8 cellular contexts compared by ENCODE assay signal in the genomic region with DNA sequence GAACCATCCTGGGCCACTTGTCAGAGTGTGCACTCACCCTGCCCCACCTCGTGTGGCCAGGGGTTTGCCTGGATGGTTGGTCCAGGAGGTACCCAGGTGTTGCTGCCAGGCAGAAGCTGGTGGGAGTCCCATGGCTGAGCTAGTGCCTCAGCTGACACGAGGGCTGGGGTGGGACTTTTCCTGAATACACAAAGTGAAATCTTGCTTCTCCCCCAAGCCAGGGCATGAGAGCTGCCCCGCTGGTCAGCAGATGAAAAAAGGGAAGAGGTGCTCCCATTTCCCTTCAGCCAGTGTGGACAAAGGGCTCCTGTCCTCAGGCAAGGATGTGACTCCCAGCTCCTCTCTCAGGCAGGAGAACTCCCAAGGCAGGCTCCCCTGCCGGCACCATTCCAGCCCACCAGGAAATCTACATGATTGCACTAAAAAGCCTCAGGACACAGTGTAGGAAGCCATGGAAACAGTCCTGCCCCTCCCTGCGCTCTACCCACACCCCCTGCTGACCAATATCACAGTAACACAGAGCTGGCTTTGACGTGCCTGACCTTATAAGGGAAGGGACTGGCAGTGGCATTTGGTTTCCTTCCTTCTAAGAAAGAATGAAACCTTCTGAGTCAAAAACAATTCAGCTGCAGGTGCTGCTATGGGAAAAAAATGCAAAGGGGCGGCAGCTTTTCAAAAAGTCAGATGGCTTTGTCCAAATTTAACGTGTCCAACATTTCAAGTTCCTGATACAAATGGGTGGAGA. TPM values are rescaled to one million over a fixed set of nuclear protein-coding genes. Genes with fewer than 3 reads are reported as not detected.
DNase-seq lines count a peak whose midpoint lies in the region; ATAC-seq and TF ChIP-seq lines count a peak whose summit lies in the region.

No MANE protein-coding gene starts in this region.

- H3K4me1 ChIP-seq in NT2/D1 (ENCODE audit: insufficient read depth, insufficient read length), result peaks cover 19% of the 10 kb centered on the region

- peak; percentile 83 for ATAC-seq in Right ventricle myocardium inferior
- ATAC-seq in HG02852 (IDR thresholded peaks at IDR 0.05; ENCODE audit: unreplicated experiment), result peak; percentile 98

- no peak overlapping the region for H3K4me3 Mint-ChIP-seq in progenitor cell of endocrine pancreas (ENCODE audit: low read depth)

- H3K4me1 Mint-ChIP-seq in progenitor cell of endocrine pancreas (ENCODE audit: low read depth), result peaks cover 36% of the 10 kb centered on the region

- H3K36me3 Mint-ChIP-seq in progenitor cell of endocrine pancreas (ENCODE audit: insufficient read depth), result peaks cover 25% of the 10 kb centered on the region

- TF ChIP-seq CTCF in progenitor cell of endocrine pancreas (IDR thresholded peaks at IDR 0.05; ENCODE audit: unreplicated experiment), result no peak

- no peaks in the 10 kb centered on the region for H3K27me3 ChIP-seq in NT2/D1 (ENCODE audit: insufficient read depth, insufficient read length)

- H3K9me3 ChIP-seq in NT2/D1 (ENCODE audit: insufficient read depth, low read length), result no peaks in the 10 kb centered on the region

- no peaks in the 10 kb centered on the region for H3K9me3 Mint-ChIP-seq in progenitor cell of endocrine pancreas (ENCODE audit: low read depth)

- no peaks in the 10 kb centered on the region for H3K27me3 Mint-ChIP-seq in progenitor cell of endocrine pancreas

- peak; percentile 82 for DNase-seq in Right ventricle myocardium inferior (ENCODE audit: missing footprints)
- no peak for DNase-seq in cardiac septum (ENCODE audit: low spot score)
- peak; percentile 87 for DNase-seq in NT2/D1 (ENCODE audit: low read depth, low spot score)
- peak; percentile 42 for DNase-seq in activated naive CD4-positive, alpha-beta T cell treated with anti-CD3 and anti-CD28 coated beads, Interleukin-2, amount 50 U/mL, for 16 hours
- peak; percentile 89 for DNase-seq in glomerular visceral epithelial cell (ENCODE audit: extremely low spot score)
- DNase-seq in progenitor cell of endocrine pancreas (ENCODE audit: low spot score, unreplicated experiment), result peak; percentile 34
- no peak for DNase-seq in NCI-H187 treated with DMSO at 0.1 percent for 48 hours (lab: John Stamatoyannopoulos, UW)

- H3K4me3 ChIP-seq in NT2/D1 (ENCODE audit: insufficient read length, low read depth), result no peak overlapping the region

- intact Hi-C loops in Right ventricle myocardium inferior (cut with DNase I) (loop anchor here (5.0 kb wide), 1 partner anchor 36 kb away; a partner anchor contains a TSS), cardiac septum (cut with DNase I) (no loop called here)

- peak overlapping the region; percentile 36 for H3K9ac ChIP-seq in NT2/D1 (ENCODE audit: insufficient read length, low read depth)

- H3K36me3 ChIP-seq in NT2/D1 (ENCODE audit: insufficient read depth, insufficient read length, low read length), result peaks cover 3% of the 10 kb centered on the region

- peak overlapping the region; percentile 96 for H3K27ac Mint-ChIP-seq in progenitor cell of endocrine pancreas

RNA-seq across cellular contexts. Expression of a gene that starts 33.9 kb away (rescaled TPM):
- total RNA-seq in Right ventricle myocardium inferior (3.4 TPM), cardiac septum (2.0 TPM), progenitor cell of endocrine pancreas (63.9 and 65.6 TPM in 2 replicates)

Comparison
In these comparisons a context has a peak if more than half of its experiments do, and no peak if none do; other contexts are left out.
1. DNase-seq: peak in Right ventricle myocardium inferior (single experiment), NT2/D1 (single experiment), activated naive CD4-positive, alpha-beta T cell treated with anti-CD3 and anti-CD28 coated beads, Interleukin-2, amount 50 U/mL, for 16 hours (single experiment), glomerular visceral epithelial cell (single experiment) and progenitor cell of endocrine pancreas (single experiment); none in cardiac septum (single experiment) and NCI-H187 treated with DMSO at 0.1 percent for 48 hours (single experiment).
2. RNA of a gene that starts 33.9 kb away (total RNA-seq): 63.9 to 65.6 TPM in progenitor cell of endocrine pancreas; 3.4 TPM in Right ventricle myocardium inferior (single experiment) and 2.0 TPM in cardiac septum (single experiment); every median in the first group is over 10 times any median in the second.